Comparison of ENCODE assay signal across 11 cellular contexts in genomic region chr7:29265208-29265923, GRCh38.
A peak's percentile ranks its signal among the peaks of the same experiment; 100 is the strongest.
DNase-seq lines count a peak whose midpoint lies in the region; ATAC-seq, FAIRE-seq and TF ChIP-seq lines count a peak whose summit lies in the region.
"Had no signal": no experiment of that assay in that cellular context is flagged by ENCODE, and none has a peak within 500 bp of the region (broad histone marks: within the 10 kb centered on the region; RNA-seq: fewer than 3 reads in every experiment).

No MANE protein-coding gene starts in this region.

- intact Hi-C loops in A673 (cut with micrococcal nuclease; ENCODE audit: unreplicated experiment) (no loop called here), right cardiac atrium (cut with DNase I) (no loop called here)

- H3K36me3 Mint-ChIP-seq in activated naive CD8-positive, alpha-beta T cell treated with anti-CD3 and anti-CD28 coated beads, Interleukin-2, amount 50 U/mL, for 24 hours (ENCODE audit: low read depth) = peaks cover 8% of the 10 kb centered on the region

- peaks cover 12% of the 10 kb centered on the region for H3K4me1 Mint-ChIP-seq in activated naive CD8-positive, alpha-beta T cell treated with anti-CD3 and anti-CD28 coated beads, Interleukin-2, amount 50 U/mL, for 24 hours

- H3K4me1 ChIP-seq in A673 (ENCODE audit: insufficient read depth, low read length, poor library complexity, severe bottlenecking) (peaks cover 32% of the 10 kb centered on the region), GM23248 (ENCODE audit: insufficient read depth) (peaks cover 7% of the 10 kb centered on the region), right cardiac atrium (ENCODE audit: control insufficient read depth, insufficient read depth, low read length) (no peaks in the 10 kb centered on the region)

- no peaks in the 10 kb centered on the region for H3F3A ChIP-seq in GM23248 (ENCODE audit: insufficient read depth)

- POLR2A ChIA-PET in A673 (lab: Charles Lee; ENCODE audit: low non-redundant PET) = no interaction called here

- no peak overlapping the region for H3K4me3 ChIP-seq in A673 (ENCODE audit: low read depth, low read length, poor library complexity, severe bottlenecking)
- no peak overlapping the region for H3K4me3 ChIP-seq in GM23248
- H3K4me3 ChIP-seq in right cardiac atrium (ENCODE audit: low read length) = no peak overlapping the region
- H3K4me3 ChIP-seq: stomach had no signal

- H3K9me2 ChIP-seq in GM23248 (ENCODE audit: insufficient read depth) = no peaks in the 10 kb centered on the region

- H4K20me1 ChIP-seq in GM23248 (ENCODE audit: insufficient read depth) = no peaks in the 10 kb centered on the region

- in situ Hi-C loops in GM23248 (cut with MboI) = no loop called here

- ATAC-seq in activated naive CD8-positive, alpha-beta T cell treated with anti-CD3 and anti-CD28 coated beads, Interleukin-2, amount 50 U/mL, for 24 hours = peak; percentile 88
- ATAC-seq in right cardiac atrium = peak; percentile 59 to 91
- no peak for ATAC-seq in HG03521 (IDR thresholded peaks at IDR 0.05; ENCODE audit: unreplicated experiment)

- CTCF ChIA-PET in A673 (lab: Charles Lee) = no interaction called here

- BruUV-seq in A673 (replicated peaks; lab: Mats Ljungman, UMichigan) = no TSS peak

- peaks cover 12% of the 10 kb centered on the region for H3K27me3 Mint-ChIP-seq in activated naive CD8-positive, alpha-beta T cell treated with anti-CD3 and anti-CD28 coated beads, Interleukin-2, amount 50 U/mL, for 24 hours

- H3K4me3 Mint-ChIP-seq in activated naive CD8-positive, alpha-beta T cell treated with anti-CD3 and anti-CD28 coated beads, Interleukin-2, amount 50 U/mL, for 24 hours = no peak overlapping the region

- H2AFZ ChIP-seq in GM23248 = 0 out of 2 replicates have a peak overlapping the region, but pooled peaks have one; percentile 8

- DNase-seq in A673 (ENCODE audit: low spot score) (peak; percentile 61), GM23248 (peak; percentile 85), right cardiac atrium (peak in 1 of 3 donors; percentile 22), mucosa of gallbladder (ENCODE audit: low spot score) (no peak), GM19239 (ENCODE audit: insufficient read length, low spot score) (no peak), NCI-H1436 (lab: John Stamatoyannopoulos, UW) (no peak)
- no peak for DNase-seq in activated naive CD8-positive, alpha-beta T cell treated with anti-CD3 and anti-CD28 coated beads, Interleukin-2, amount 50 U/mL, for 24 hours
- DNase-seq: effector CD4-positive, alpha-beta T cell; NCI-H345; stomach had no signal

- H3K27ac ChIP-seq in A673 (ENCODE audit: low read depth, low read length, poor library complexity, severe bottlenecking) = peak overlapping the region; percentile 25
- H3K27ac ChIP-seq in GM23248 = no peak overlapping the region
- no peak overlapping the region for H3K27ac ChIP-seq in right cardiac atrium (ENCODE audit: low read length)

- no peak for TF ChIP-seq CTCF in A673 (conservative IDR thresholded peaks at IDR 0.05; ENCODE audit: low read depth, low read length)

- no peaks in the 10 kb centered on the region for H3K79me2 ChIP-seq in GM23248 (ENCODE audit: insufficient read depth)

- no peak overlapping the region for H3K9ac ChIP-seq in GM23248

- no peaks in the 10 kb centered on the region for H3K36me3 ChIP-seq in A673 (ENCODE audit: insufficient read depth, low read length, poor library complexity, severe bottlenecking)
- no peaks in the 10 kb centered on the region for H3K36me3 ChIP-seq in GM23248 (ENCODE audit: low read depth)
- H3K36me3 ChIP-seq: stomach had no signal

- H3K27me3 ChIP-seq in A673 (replicated peaks; ENCODE audit: insufficient read depth, low read depth, low read length, poor library complexity) (no peaks in the 10 kb centered on the region), GM23248 (replicated peaks; ENCODE audit: insufficient read depth) (peaks cover 4% of the 10 kb centered on the region; the same call in 1 of the 2 replicates), right cardiac atrium (ENCODE audit: control insufficient read depth, insufficient read depth) (no peaks in the 10 kb centered on the region)
- H3K27me3 ChIP-seq: stomach had no signal

- H3K4me2 ChIP-seq in GM23248 (ENCODE audit: unreplicated experiment) = no peak overlapping the region

- no peak for FAIRE-seq in GM19239 (lab: Jason Lieb, UNC)

- WGBS in GM23248 (ENCODE audit: low coverage in 1 of 2, low lambda C conversion rate in 2 of 2, missing lambda C conversion rate in 2 of 2), 2 experiments = 52 to 53% methylated on average over 6 of the region's 6 CpGs
- WGBS in right cardiac atrium = 71% methylated on average over 6 of the region's 6 CpGs

- peaks cover 14% of the 10 kb centered on the region for H3K9me3 Mint-ChIP-seq in activated naive CD8-positive, alpha-beta T cell treated with anti-CD3 and anti-CD28 coated beads, Interleukin-2, amount 50 U/mL, for 24 hours

- H3K27ac Mint-ChIP-seq in activated naive CD8-positive, alpha-beta T cell treated with anti-CD3 and anti-CD28 coated beads, Interleukin-2, amount 50 U/mL, for 24 hours = no peak overlapping the region

- no peaks in the 10 kb centered on the region for H3K9me3 ChIP-seq in A673 (ENCODE audit: low read depth, low read length, poor library complexity, severe bottlenecking)
- no peaks in the 10 kb centered on the region for H3K9me3 ChIP-seq in GM23248 (ENCODE audit: low read depth)
- H3K9me3 ChIP-seq in right cardiac atrium (ENCODE audit: control insufficient read depth, low read length) = no peaks in the 10 kb centered on the region
- H3K9me3 ChIP-seq: stomach had no signal

Comparison
In these comparisons a context has a peak if more than half of its experiments do, and no peak if none do; other contexts are left out.
1. DNase-seq: peak in A673 (single experiment) and GM23248 (single experiment); none in activated naive CD8-positive, alpha-beta T cell treated with anti-CD3 and anti-CD28 coated beads, Interleukin-2, amount 50 U/mL, for 24 hours (single experiment), mucosa of gallbladder (single experiment), GM19239 (single experiment) and NCI-H1436 (single experiment).